Comparison of ENCODE assay signal across 27 cellular contexts in the genomic region with DNA sequence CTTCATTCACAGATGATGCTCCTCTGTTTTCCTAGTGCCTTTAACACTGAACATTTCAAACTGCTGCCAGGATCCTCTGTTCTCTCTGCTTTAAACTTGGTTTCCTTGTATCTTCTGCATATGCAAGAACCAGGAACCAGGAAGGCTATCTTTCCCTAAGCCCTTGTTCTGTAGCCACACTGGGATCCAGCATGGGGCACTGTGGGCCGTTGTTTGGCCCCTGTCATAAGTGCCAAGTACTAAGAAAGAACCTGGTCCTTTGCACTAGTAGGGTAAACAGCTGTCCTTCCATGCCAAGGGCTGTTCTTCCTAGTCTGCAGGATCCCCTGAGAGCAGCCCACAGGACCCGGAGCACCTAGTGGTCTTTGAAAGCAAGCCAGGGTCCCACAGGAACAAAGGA. TPM values are rescaled to one million over a fixed set of nuclear protein-coding genes. Genes with fewer than 3 reads are reported as not detected.
A peak's percentile ranks its signal among the peaks of the same experiment; 100 is the strongest.
DNase-seq lines count a peak whose midpoint lies in the region; ATAC-seq and TF ChIP-seq lines count a peak whose summit lies in the region.
"Had no signal": no experiment of that assay in that cellular context is flagged by ENCODE, and none has a peak within 500 bp of the region (broad histone marks: within the 10 kb centered on the region; RNA-seq: fewer than 3 reads in every experiment).

No MANE protein-coding gene starts in this region.

- H3K4me1 ChIP-seq in Loucy (ENCODE audit: insufficient read depth, low read length, poor library complexity, severe bottlenecking) (peaks cover 45% of the 10 kb centered on the region), mesodermal cell (ENCODE audit: control insufficient read depth, insufficient read depth, low read length, poor library complexity, severe bottlenecking) (peaks cover 69% of the 10 kb centered on the region), subcutaneous abdominal adipose tissue (ENCODE audit: control insufficient read depth in 5 of 5, insufficient read depth in 5 of 5, low read length in 5 of 5) (peaks cover 11 to 65% (median 64%) of the 10 kb centered on the region in 5 donors)

- peak in 2 of 10 donors; percentile 42 to 52 for DNase-seq in dorsolateral prefrontal cortex
- no peak for DNase-seq in cerebellar cortex (ENCODE audit: low spot score)
- DNase-seq: activated gamma-delta T cell treated with Interleukin-2 at 50 U/mL for 16 hours; activated naive CD8-positive, alpha-beta T cell treated with anti-CD3 and anti-CD28 coated beads, Interleukin-2, amount 50 U/mL, for 24 hours; brain microvascular endothelial cell; CD8-positive, alpha-beta memory T cell; DMS53; effector memory CD8-positive, alpha-beta T cell; esophagus squamous epithelium; kidney glomerular epithelial cell; mammary epithelial cell; naive thymus-derived CD4-positive, alpha-beta T cell; NCI-H1694; NCI-H2171 treated with DMSO at 0.1 percent for 48 hours; NCI-H524; NK-92 treated with Interleukin-12 subunit alpha and Interleukin-12 subunit beta, amount 100 ng/mL, for 24 hours; SIG-M5; stimulated activated CD4-positive, alpha-beta T cell treated with anti-CD3 and anti-CD28 coated beads, Interleukin-4, amount 100 ng/mL, for 24 hours; stimulated activated naive CD4-positive, alpha-beta T cell had no signal

- WGBS in mesodermal cell (ENCODE audit: insufficient coverage in 2 of 2), 2 experiments, result 79 to 91% methylated on average over 2 of the region's 2 CpGs

- H3K79me2 ChIP-seq in Loucy (ENCODE audit: insufficient read depth, low read length), result 0 out of 2 replicates have a peak, but pooled peaks cover 4% of the 10 kb centered on the region

- H3K4me2 ChIP-seq in Loucy (ENCODE audit: low read depth, low read length, poor library complexity, severe bottlenecking), result no peak overlapping the region
- H3K4me2 ChIP-seq: KMS-11 had no signal

- intact Hi-C loops in dorsolateral prefrontal cortex (cut with DNase I), result loop anchor here in 1 of 2 donors (5.0 kb wide), 1 partner anchor 93 kb away; the partner anchor contains the start of genes ACTR1A and SUFU

- H3K36me3 ChIP-seq in Loucy (ENCODE audit: insufficient read depth, low read length), result peaks cover 45% of the 10 kb centered on the region; the same call in 1 of the 2 replicates
- H3K36me3 ChIP-seq in mesodermal cell (ENCODE audit: control insufficient read depth, insufficient read depth, low read length), result peaks cover 70% of the 10 kb centered on the region
- H3K36me3 ChIP-seq in subcutaneous abdominal adipose tissue (ENCODE audit: control insufficient read depth in 5 of 5, insufficient read depth in 5 of 5, low read length in 5 of 5), result peaks cover 0 to 35% (median 6%) of the 10 kb centered on the region in 5 donors

- H3F3A ChIP-seq in Loucy (ENCODE audit: low read depth), result peaks cover 5% of the 10 kb centered on the region; the same call in 1 of the 2 replicates

- H3K9me3 ChIP-seq in Loucy (ENCODE audit: insufficient read depth, low read depth, low read length) (no peaks in the 10 kb centered on the region), mesodermal cell (ENCODE audit: control insufficient read depth, low read length) (no peaks in the 10 kb centered on the region), subcutaneous abdominal adipose tissue (ENCODE audit: control insufficient read depth in 5 of 5, low read length in 5 of 5) (no peaks in the 10 kb centered on the region)
- H3K9me3 ChIP-seq: esophagus squamous epithelium had no signal

- no peaks in the 10 kb centered on the region for H3K27me3 ChIP-seq in Loucy (ENCODE audit: insufficient read depth, low read length, poor library complexity, severe bottlenecking)
- no peaks in the 10 kb centered on the region for H3K27me3 ChIP-seq in dorsolateral prefrontal cortex
- H3K27me3 ChIP-seq in subcutaneous abdominal adipose tissue (ENCODE audit: control insufficient read depth in 5 of 5, insufficient read depth in 4 of 5, low read length in 5 of 5), result no peaks in the 10 kb centered on the region
- H3K27me3 ChIP-seq: brain microvascular endothelial cell, esophagus squamous epithelium had no signal

- H3K27ac ChIP-seq in dorsolateral prefrontal cortex (peak overlapping the region in 23 of 59 donors; percentile 1 to 72 (median 36)), mesodermal cell (ENCODE audit: low read depth, low read length, severe bottlenecking) (peak overlapping the region; percentile 16), subcutaneous abdominal adipose tissue (ENCODE audit: low read depth, low read length) (peak overlapping the region; percentile 98)
- H3K27ac ChIP-seq: brain microvascular endothelial cell, KMS-11 had no signal

- H3K9ac ChIP-seq in Loucy (ENCODE audit: low read depth, low read length, poor library complexity, severe bottlenecking) (peak overlapping the region; percentile 56), subcutaneous abdominal adipose tissue (ENCODE audit: low read length in 5 of 5) (peak overlapping the region in 1 of 5 donors; percentile 2)
- H3K9ac ChIP-seq: KMS-11 had no signal

- TF ChIP-seq CTCF in Loucy (conservative IDR thresholded peaks at IDR 0.05; ENCODE audit: low read length), result no peak
- peak in 35 of 56 donors; percentile 11 to 49 (median 24) for TF ChIP-seq CTCF in dorsolateral prefrontal cortex (IDR thresholded peaks at IDR 0.05 in 54 of 56, conservative IDR thresholded peaks at IDR 0.05 in 2 of 56; ENCODE audit: low read depth in 1 of 56, partially characterized antibody in 56 of 56)

- no peak overlapping the region for H2AFZ ChIP-seq in Loucy (ENCODE audit: low read length)

- no peak overlapping the region for H3K4me3 ChIP-seq in Loucy (ENCODE audit: low read length, poor library complexity, severe bottlenecking)
- no peak overlapping the region for H3K4me3 ChIP-seq in dorsolateral prefrontal cortex
- no peak overlapping the region for H3K4me3 ChIP-seq in mesodermal cell (ENCODE audit: extremely low read depth, insufficient read depth, low read length, poor library complexity, severe bottlenecking)
- H3K4me3 ChIP-seq in subcutaneous abdominal adipose tissue (ENCODE audit: low read depth in 1 of 5, low read length in 5 of 5), result no peak overlapping the region
- H3K4me3 ChIP-seq: esophagus squamous epithelium, GM23338 had no signal

- no peaks in the 10 kb centered on the region for H3K9me2 ChIP-seq in Loucy (replicated peaks; ENCODE audit: low read depth, low read length)

- no peak for ATAC-seq in GM19395 (IDR thresholded peaks at IDR 0.05; ENCODE audit: unreplicated experiment)
- no peak for ATAC-seq in GM18858 (IDR thresholded peaks at IDR 0.05; ENCODE audit: unreplicated experiment)
- ATAC-seq: activated CD4-positive, CD25-positive, alpha-beta regulatory T cell treated with anti-CD3 and anti-CD28 coated beads, Interleukin-2, amount 50 U/mL, for 24 hours; activated naive CD8-positive, alpha-beta T cell treated with anti-CD3 and anti-CD28 coated beads, Interleukin-2, amount 50 U/mL, for 24 hours; effector memory CD8-positive, alpha-beta T cell; naive thymus-derived CD4-positive, alpha-beta T cell had no signal

- no peaks in the 10 kb centered on the region for H4K20me1 ChIP-seq in Loucy (ENCODE audit: insufficient read depth, low read length, poor library complexity, severe bottlenecking)

RNA-seq across cellular contexts. Expression of gene TRIM8, which starts 49.0 kb away (rescaled TPM):
- total RNA-seq in dorsolateral prefrontal cortex, result 100 to 1,000 TPM in 118 of 120 experiments, 10 to 100 TPM in 2; 95.2 to 308 (median 133) TPM
- 138 TPM for polyA plus RNA-seq in mesodermal cell (2013, experiment 1 of 2)
- polyA plus RNA-seq in mesodermal cell (2013, experiment 2 of 2), result 118 TPM
